In the genomic region with DNA sequence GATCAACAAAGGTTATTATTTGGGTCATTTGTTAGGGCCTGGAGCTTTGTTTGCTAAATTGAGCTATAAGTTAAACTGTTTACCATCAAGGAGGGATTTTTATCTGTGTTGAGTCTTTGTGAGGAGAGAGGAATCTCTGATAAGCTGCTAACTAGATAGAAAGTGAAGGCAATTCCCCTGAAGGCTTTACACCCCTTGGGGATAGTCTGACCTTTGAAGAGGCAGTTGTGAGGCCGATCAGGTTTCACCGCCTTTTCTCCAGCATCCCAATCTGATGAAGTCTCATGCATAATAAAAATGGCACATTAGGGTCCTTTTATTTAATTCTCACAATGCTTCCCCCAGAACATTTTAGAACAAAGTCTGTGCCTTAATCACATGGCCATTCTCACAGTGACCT, we compare ENCODE assay signal across 15 cellular contexts. TPM values are rescaled to one million over a fixed set of nuclear protein-coding genes. Genes with fewer than 3 reads are reported as not detected.
A peak's percentile ranks its signal among the peaks of the same experiment; 100 is the strongest.
DNase-seq lines count a peak whose midpoint lies in the region; ATAC-seq, FAIRE-seq and TF ChIP-seq lines count a peak whose summit lies in the region.
"Had no signal": no experiment of that assay in that cellular context is flagged by ENCODE, and none has a peak within 500 bp of the region (broad histone marks: within the 10 kb centered on the region; RNA-seq: fewer than 3 reads in every experiment).

No MANE protein-coding gene starts in this region.

- ATAC-seq in psoas muscle: peak in 2 of 4 donors; percentile 29 to 51
- ATAC-seq in activated CD4-positive, alpha-beta T cell treated with anti-CD3 and anti-CD28 coated beads for 36 hours: no peak

- no peak for FAIRE-seq in small intestine (lab: Jason Lieb, UNC)
- FAIRE-seq: colon had no signal

- H3K27ac ChIP-seq in psoas muscle: peak overlapping the region; percentile 43
- H3K27ac ChIP-seq in small intestine (ENCODE audit: low read depth in 1 of 2, low read length in 1 of 2): no peak overlapping the region
- H3K27ac ChIP-seq: WERI-Rb-1 had no signal

- H3K27ac Mint-ChIP-seq in glutamatergic neuron (ENCODE audit: unreplicated experiment): peak overlapping the region; percentile 81
- no peak overlapping the region for H3K27ac Mint-ChIP-seq in activated CD4-positive, alpha-beta T cell treated with anti-CD3 and anti-CD28 coated beads for 36 hours
- H3K27ac Mint-ChIP-seq: activated naive CD8-positive, alpha-beta T cell treated with anti-CD3 and anti-CD28 coated beads, Interleukin-2, amount 10 ng/mL, durations not matched to agents 7 days and 5 days; stimulated activated effector memory CD8-positive, alpha-beta T cell treated with anti-CD3 and anti-CD28 coated beads, Interleukin-12 subunit alpha, Interleukin-12 subunit beta, amount 100 ng/mL, for 72 hours had no signal

- H3K4me1 Mint-ChIP-seq in glutamatergic neuron (ENCODE audit: low read depth, unreplicated experiment): peaks cover 45% of the 10 kb centered on the region
- no peaks in the 10 kb centered on the region for H3K4me1 Mint-ChIP-seq in activated CD4-positive, alpha-beta T cell treated with anti-CD3 and anti-CD28 coated beads for 36 hours
- H3K4me1 Mint-ChIP-seq: activated naive CD8-positive, alpha-beta T cell treated with anti-CD3 and anti-CD28 coated beads, Interleukin-2, amount 10 ng/mL, durations not matched to agents 7 days and 5 days had no signal

- H3K4me3 ChIP-seq in H7 (ENCODE audit: insufficient read depth, low read depth, low read length): no peak overlapping the region
- no peak overlapping the region for H3K4me3 ChIP-seq in psoas muscle
- H3K4me3 ChIP-seq in small intestine (ENCODE audit: low read depth in 1 of 2, low read length in 2 of 2): no peak overlapping the region

- H3K36me3 ChIP-seq in H7 (replicated peaks; ENCODE audit: control insufficient read depth, insufficient read depth, low read length) (no peaks in the 10 kb centered on the region), psoas muscle (ENCODE audit: insufficient read depth in 1 of 2, low read depth in 1 of 2) (no peaks in the 10 kb centered on the region), small intestine (ENCODE audit: control insufficient read depth in 2 of 2, insufficient read depth in 2 of 2, low read length in 2 of 2) (no peaks in the 10 kb centered on the region)
- H3K36me3 ChIP-seq: WERI-Rb-1 had no signal

- DNase-seq in H7 (peak; percentile 39), NCI-H69 (lab: John Stamatoyannopoulos, UW) (peak; percentile 87), glutamatergic neuron (peak; percentile 24), psoas muscle (no peak), Ammon's horn (ENCODE audit: low spot score) (no peak), small intestine (no peak)
- no peak for DNase-seq in activated CD4-positive, alpha-beta T cell treated with anti-CD3 and anti-CD28 coated beads for 36 hours
- DNase-seq: activated naive CD8-positive, alpha-beta T cell treated with anti-CD3 and anti-CD28 coated beads, Interleukin-2, amount 10 ng/mL, durations not matched to agents 7 days and 5 days; activated T-cell treated with anti-CD3 and anti-CD28 coated beads for 4 hours; C1 segment of cervical spinal cord; GOT3; stimulated activated CD4-positive, alpha-beta T cell treated with anti-CD3 and anti-CD28 coated beads, Interleukin-4, amount 100 ng/mL, for 24 hours; WERI-Rb-1 had no signal

- H3K4me3 Mint-ChIP-seq in glutamatergic neuron (ENCODE audit: unreplicated experiment): peak overlapping the region; percentile 81
- no peak overlapping the region for H3K4me3 Mint-ChIP-seq in activated CD4-positive, alpha-beta T cell treated with anti-CD3 and anti-CD28 coated beads for 36 hours
- H3K4me3 Mint-ChIP-seq: activated naive CD8-positive, alpha-beta T cell treated with anti-CD3 and anti-CD28 coated beads, Interleukin-2, amount 10 ng/mL, durations not matched to agents 7 days and 5 days; stimulated activated effector memory CD8-positive, alpha-beta T cell treated with anti-CD3 and anti-CD28 coated beads, Interleukin-12 subunit alpha, Interleukin-12 subunit beta, amount 100 ng/mL, for 72 hours had no signal

- H3K4me1 ChIP-seq in psoas muscle (peaks cover 66% of the 10 kb centered on the region), small intestine (ENCODE audit: control insufficient read depth in 2 of 2, insufficient read depth in 1 of 2, low read depth in 1 of 2, low read length in 1 of 2) (peaks cover 0 to 2% of the 10 kb centered on the region in 2 donors)

- 20 to 61% (median 26%) methylated on average over 2 of the region's 2 CpGs for WGBS in psoas muscle, 3 donors
- 75 to 92% (median 79%) methylated on average over 2 of the region's 2 CpGs for WGBS in small intestine, 3 donors

- no peaks in the 10 kb centered on the region for H3K36me3 Mint-ChIP-seq in glutamatergic neuron (ENCODE audit: unreplicated experiment)
- H3K36me3 Mint-ChIP-seq in activated CD4-positive, alpha-beta T cell treated with anti-CD3 and anti-CD28 coated beads for 36 hours (ENCODE audit: low read depth): no peaks in the 10 kb centered on the region
- H3K36me3 Mint-ChIP-seq: activated naive CD8-positive, alpha-beta T cell treated with anti-CD3 and anti-CD28 coated beads, Interleukin-2, amount 10 ng/mL, durations not matched to agents 7 days and 5 days; stimulated activated effector memory CD8-positive, alpha-beta T cell treated with anti-CD3 and anti-CD28 coated beads, Interleukin-12 subunit alpha, Interleukin-12 subunit beta, amount 100 ng/mL, for 72 hours had no signal

- H3K9me3 Mint-ChIP-seq in glutamatergic neuron (ENCODE audit: unreplicated experiment): no peaks in the 10 kb centered on the region
- no peaks in the 10 kb centered on the region for H3K9me3 Mint-ChIP-seq in activated CD4-positive, alpha-beta T cell treated with anti-CD3 and anti-CD28 coated beads for 36 hours (ENCODE audit: low read depth)
- H3K9me3 Mint-ChIP-seq: activated naive CD8-positive, alpha-beta T cell treated with anti-CD3 and anti-CD28 coated beads, Interleukin-2, amount 10 ng/mL, durations not matched to agents 7 days and 5 days; stimulated activated effector memory CD8-positive, alpha-beta T cell treated with anti-CD3 and anti-CD28 coated beads, Interleukin-12 subunit alpha, Interleukin-12 subunit beta, amount 100 ng/mL, for 72 hours had no signal

- POLR2A ChIA-PET in activated CD4-positive, alpha-beta T cell treated with anti-CD3 and anti-CD28 coated beads for 36 hours (lab: Charles Lee): no interaction called here

- no peak for TF ChIP-seq CTCF in glutamatergic neuron (IDR thresholded peaks at IDR 0.05; ENCODE audit: partially characterized antibody, unreplicated experiment)
- TF ChIP-seq CTCF in psoas muscle (IDR thresholded peaks at IDR 0.05): no peak

- intact Hi-C loops in psoas muscle (cut with DNase I): no loop called here
- intact Hi-C loops in activated CD4-positive, alpha-beta T cell treated with anti-CD3 and anti-CD28 coated beads for 36 hours (cut with DNase I, micrococcal nuclease): no loop called here

- H3K27me3 ChIP-seq in H7 (ENCODE audit: control insufficient read depth, insufficient read depth, low read length): no peaks in the 10 kb centered on the region
- no peaks in the 10 kb centered on the region for H3K27me3 ChIP-seq in psoas muscle (ENCODE audit: insufficient read depth in 3 of 3, low read length in 2 of 3)
- H3K27me3 ChIP-seq in small intestine (ENCODE audit: control insufficient read depth in 2 of 2, insufficient read depth in 2 of 2, low read length in 2 of 2): no peaks in the 10 kb centered on the region

- H3K27me3 Mint-ChIP-seq in glutamatergic neuron (ENCODE audit: unreplicated experiment): no peaks in the 10 kb centered on the region
- H3K27me3 Mint-ChIP-seq in activated CD4-positive, alpha-beta T cell treated with anti-CD3 and anti-CD28 coated beads for 36 hours: no peaks in the 10 kb centered on the region

- H3K9me3 ChIP-seq in psoas muscle (no peaks in the 10 kb centered on the region), small intestine (ENCODE audit: control insufficient read depth, low read depth) (no peaks in the 10 kb centered on the region)

- CTCF ChIA-PET in activated CD4-positive, alpha-beta T cell treated with anti-CD3 and anti-CD28 coated beads for 36 hours (lab: Charles Lee): no interaction called here

RNA-seq across cellular contexts. Expression of a gene that starts 21.8 kb away (rescaled TPM):
- 11.8 and 19.1 TPM in 2 replicates for total RNA-seq in H7 (2014; rRNA removed; shearing (Covaris generic))
- 43.3 TPM for total RNA-seq in glutamatergic neuron (ENCODE audit: unreplicated experiment)
- total RNA-seq in psoas muscle: 100 to 1,000 TPM; 103 to 184 (median 149) TPM
- 100 to 1,000 TPM in 2 of 3 donors, 10 to 100 TPM in 1; 55.5 to 216 (median 185) TPM for polyA plus RNA-seq in psoas muscle
- 10 to 100 TPM; 36.5 to 60.6 (median 57.3) TPM for polyA plus RNA-seq in small intestine
- total RNA-seq in activated CD4-positive, alpha-beta T cell treated with anti-CD3 and anti-CD28 coated beads for 36 hours: 1 to 10 TPM; 2.6 to 6.1 TPM

Comparison
In these comparisons a context has a peak if more than half of its experiments do, and no peak if none do; other contexts are left out.
1. DNase-seq: peak in H7 (single experiment), NCI-H69 (single experiment) and glutamatergic neuron (single experiment); none in psoas muscle (0 of 2), Ammon's horn (single experiment), small intestine (single experiment) and activated CD4-positive, alpha-beta T cell treated with anti-CD3 and anti-CD28 coated beads for 36 hours (single experiment).